Comparison of ENCODE assay signal across 14 cellular contexts in genomic region chr6:74439412-74439811, GRCh38.
"Had no signal": no experiment of that assay in that cellular context is flagged by ENCODE, and none has a peak within 500 bp of the region (broad histone marks: within the 10 kb centered on the region; RNA-seq: fewer than 3 reads in every experiment).

No MANE protein-coding gene starts in this region.

- H3K4me1 ChIP-seq: breast epithelium, lower lobe of right lung, vagina had no signal

- H3K27ac ChIP-seq: breast epithelium, lower lobe of right lung, tibial nerve, vagina had no signal

- H3K36me3 ChIP-seq: breast epithelium, lower lobe of right lung, tibial nerve, vagina had no signal

- H3K27me3 Mint-ChIP-seq: activated CD4-positive, alpha-beta memory T cell treated with anti-CD3 and anti-CD28 coated beads for 36 hours; progenitor cell of endocrine pancreas had no signal

- H3K9me3 Mint-ChIP-seq: mesothelial cell of epicardium had no signal

- DNase-seq: activated CD4-positive, alpha-beta memory T cell treated with anti-CD3 and anti-CD28 coated beads for 36 hours; activated CD4-positive, CD25-positive, alpha-beta regulatory T cell treated with anti-CD3 and anti-CD28 coated beads, Interleukin-2, amount 50 U/mL, for 72 hours; activated gamma-delta T cell treated with Interleukin-2 at 50 U/mL for 16 hours; activated T-cell treated with anti-CD3 and anti-CD28 coated beads, Interleukin-2, amount 50 U/mL, for 48 hours; aorta; hypothalamus; lower lobe of right lung; right cardiac atrium; small intestine had no signal

- H3K4me3 ChIP-seq: breast epithelium, lower lobe of right lung, tibial nerve, vagina had no signal

- H3K27me3 ChIP-seq: breast epithelium, tibial nerve, vagina had no signal

- H3K4me3 Mint-ChIP-seq: activated CD4-positive, alpha-beta memory T cell treated with anti-CD3 and anti-CD28 coated beads for 36 hours; mesothelial cell of epicardium had no signal

- H3K27ac Mint-ChIP-seq: activated CD4-positive, alpha-beta memory T cell treated with anti-CD3 and anti-CD28 coated beads for 36 hours; mesothelial cell of epicardium; progenitor cell of endocrine pancreas had no signal

- H3K36me3 Mint-ChIP-seq: activated CD4-positive, alpha-beta memory T cell treated with anti-CD3 and anti-CD28 coated beads for 36 hours; mesothelial cell of epicardium had no signal

- ATAC-seq: lower lobe of right lung, right cardiac atrium had no signal

- H3K4me1 Mint-ChIP-seq: mesothelial cell of epicardium had no signal
